ENCODE assay signal across 36 cellular contexts in genomic region chr19:29042450-29042849, GRCh38.
"Had no signal": no experiment of that assay in that cellular context is flagged by ENCODE, and none has a peak within 500 bp of the region (broad histone marks: within the 10 kb centered on the region; RNA-seq: fewer than 3 reads in every experiment).

No MANE protein-coding gene starts in this region.

- H3K4me3 Mint-ChIP-seq: activated CD4-positive, alpha-beta memory T cell treated with anti-CD3 and anti-CD28 coated beads for 36 hours; activated CD4-positive, alpha-beta T cell treated with anti-CD3 and anti-CD28 coated beads for 36 hours; activated CD4-positive, alpha-beta T cell treated with anti-CD3 and anti-CD28 coated beads, Interleukin-2, amount 10 ng/mL, durations not matched to agents 24 days and 14 days; activated CD8-positive, alpha-beta T cell treated with anti-CD3 and anti-CD28 coated beads for 36 hours; activated naive CD4-positive, alpha-beta T cell treated with anti-CD3 and anti-CD28 coated beads, Interleukin-2, amount 10 ng/mL, durations not matched to agents 7 days and 5 days; activated naive CD4-positive, alpha-beta T cell treated with anti-CD3 and anti-CD28 coated beads, Interleukin-2, amount 50 U/mL, for 24 hours; activated naive CD8-positive, alpha-beta T cell; activated naive CD8-positive, alpha-beta T cell treated with anti-CD3 and anti-CD28 coated beads, Interleukin-2, amount 10 ng/mL, durations not matched to agents 7 days and 5 days; activated naive CD8-positive, alpha-beta T cell treated with anti-CD3 and anti-CD28 coated beads, Interleukin-2, amount 50 U/mL, for 24 hours; brain; T-helper 1 cell treated with Interleukin-12 subunit alpha and Interleukin-12 subunit beta and Interleukin-4 antibody, amounts not matched to agents 30 μg/mL and 1 μg/mL, for 36 hours; T-helper 2 cell treated with Interferon-gamma antibody and Interleukin-4, amounts not matched to agents 5 μg/mL and 100 μg/mL, for 36 hours had no signal

- H3K27me3 ChIP-seq: ascending aorta, cardiac muscle cell had no signal

- H3K9me3 ChIP-seq: ascending aorta had no signal

- ATAC-seq: activated CD4-positive, alpha-beta T cell treated with anti-CD3 and anti-CD28 coated beads for 36 hours; activated CD4-positive, CD25-positive, alpha-beta regulatory T cell treated with anti-CD3 and anti-CD28 coated beads, Interleukin-2, amount 50 U/mL, for 24 hours; activated CD8-positive, alpha-beta T cell treated with anti-CD3 and anti-CD28 coated beads for 36 hours; activated naive CD8-positive, alpha-beta T cell treated with anti-CD3 and anti-CD28 coated beads, Interleukin-2, amount 50 U/mL, for 24 hours had no signal

- H3K36me3 ChIP-seq: ascending aorta, cardiac muscle cell had no signal

- H3K36me3 Mint-ChIP-seq: activated CD4-positive, alpha-beta memory T cell treated with anti-CD3 and anti-CD28 coated beads for 36 hours; activated naive CD4-positive, alpha-beta T cell treated with anti-CD3 and anti-CD28 coated beads, Interleukin-2, amount 10 ng/mL, durations not matched to agents 7 days and 5 days; activated naive CD4-positive, alpha-beta T cell treated with anti-CD3 and anti-CD28 coated beads, Interleukin-2, amount 50 U/mL, for 24 hours; activated naive CD8-positive, alpha-beta T cell; activated naive CD8-positive, alpha-beta T cell treated with anti-CD3 and anti-CD28 coated beads, Interleukin-2, amount 10 ng/mL, durations not matched to agents 7 days and 5 days; brain had no signal

- H3K4me3 ChIP-seq: ascending aorta, cardiac muscle cell had no signal

- H3K27ac ChIP-seq: ascending aorta, cardiac muscle cell, VCaP had no signal

- H3K27me3 Mint-ChIP-seq: activated CD8-positive, alpha-beta T cell treated with anti-CD3 and anti-CD28 coated beads for 36 hours; activated naive CD4-positive, alpha-beta T cell treated with anti-CD3 and anti-CD28 coated beads, Interleukin-2, amount 10 ng/mL, durations not matched to agents 7 days and 5 days; activated naive CD8-positive, alpha-beta T cell treated with anti-CD3 and anti-CD28 coated beads, Interleukin-2, amount 10 ng/mL, durations not matched to agents 7 days and 5 days; activated naive CD8-positive, alpha-beta T cell treated with anti-CD3 and anti-CD28 coated beads, Interleukin-2, amount 50 U/mL, for 24 hours had no signal

- H3K4me1 Mint-ChIP-seq: activated CD4-positive, alpha-beta T cell treated with anti-CD3 and anti-CD28 coated beads for 36 hours; activated CD4-positive, alpha-beta T cell treated with anti-CD3 and anti-CD28 coated beads, Interleukin-2, amount 10 ng/mL, durations not matched to agents 24 days and 14 days; activated naive CD4-positive, alpha-beta T cell treated with anti-CD3 and anti-CD28 coated beads, Interleukin-2, amount 10 ng/mL, durations not matched to agents 7 days and 5 days; activated naive CD4-positive, alpha-beta T cell treated with anti-CD3 and anti-CD28 coated beads, Interleukin-2, amount 50 U/mL, for 24 hours; activated naive CD8-positive, alpha-beta T cell treated with anti-CD3 and anti-CD28 coated beads, Interleukin-2, amount 10 ng/mL, durations not matched to agents 7 days and 5 days; activated naive CD8-positive, alpha-beta T cell treated with anti-CD3 and anti-CD28 coated beads, Interleukin-2, amount 50 U/mL, for 24 hours had no signal

- DNase-seq: activated CD4-positive, alpha-beta memory T cell treated with anti-CD3 and anti-CD28 coated beads for 36 hours; activated CD4-positive, alpha-beta T cell treated with anti-CD3 and anti-CD28 coated beads for 1 hour; activated CD4-positive, alpha-beta T cell treated with anti-CD3 and anti-CD28 coated beads for 36 hours; activated CD4-positive, alpha-beta T cell treated with anti-CD3 and anti-CD28 coated beads, Interleukin-2, amount 10 ng/mL, durations not matched to agents 24 days and 14 days; activated CD4-positive, alpha-beta T cell treated with anti-CD3 and anti-CD28 coated beads, Interleukin-2, amount 50 U/mL, for 1 hour; activated CD4-positive, alpha-beta T cell treated with anti-CD3 and anti-CD28 coated beads, Interleukin-2, amount 50 U/mL, for 4 hours; activated CD4-positive, CD25-positive, alpha-beta regulatory T cell; activated CD8-positive, alpha-beta memory T cell treated with anti-CD3 and anti-CD28 coated beads, Interleukin-2, amount 50 U/mL, for 4 hours; activated CD8-positive, alpha-beta T cell treated with anti-CD3 and anti-CD28 coated beads for 36 hours; activated effector memory CD4-positive, alpha-beta T cell treated with Interleukin-2 at 50 U/mL for 16 hours; activated gamma-delta T cell; activated naive CD4-positive, alpha-beta T cell treated with anti-CD3 and anti-CD28 coated beads, Interleukin-2, amount 10 ng/mL, durations not matched to agents 7 days and 5 days; activated naive CD4-positive, alpha-beta T cell treated with Interleukin-2 at 50 U/mL for 16 hours; activated naive CD8-positive, alpha-beta T cell treated with anti-CD3 and anti-CD28 coated beads, Interleukin-2, amount 10 ng/mL, durations not matched to agents 7 days and 5 days; activated naive CD8-positive, alpha-beta T cell treated with anti-CD3 and anti-CD28 coated beads, Interleukin-2, amount 50 U/mL, for 24 hours; activated T-cell treated with anti-CD3 and anti-CD28 coated beads for 4 hours; activated T-cell treated with anti-CD3 and anti-CD28 coated beads, Interleukin-2, amount 50 U/mL, for 1 hour; activated T-cell treated with anti-CD3 and anti-CD28 coated beads, Interleukin-2, amount 50 U/mL, for 48 hours; amygdala; anterior cingulate cortex; central memory CD4-positive, alpha-beta T cell; T-helper 1 cell; T-helper 2 cell; T-helper 9 cell had no signal

- H3K27ac Mint-ChIP-seq: activated CD4-positive, alpha-beta memory T cell treated with anti-CD3 and anti-CD28 coated beads for 36 hours; activated CD4-positive, alpha-beta T cell treated with anti-CD3 and anti-CD28 coated beads for 36 hours; activated CD4-positive, alpha-beta T cell treated with anti-CD3 and anti-CD28 coated beads, Interleukin-2, amount 10 ng/mL, durations not matched to agents 24 days and 14 days; activated CD8-positive, alpha-beta T cell treated with anti-CD3 and anti-CD28 coated beads for 36 hours; activated naive CD4-positive, alpha-beta T cell treated with anti-CD3 and anti-CD28 coated beads, Interleukin-2, amount 10 ng/mL, durations not matched to agents 7 days and 5 days; activated naive CD4-positive, alpha-beta T cell treated with anti-CD3 and anti-CD28 coated beads, Interleukin-2, amount 50 U/mL, for 24 hours; activated naive CD8-positive, alpha-beta T cell; activated naive CD8-positive, alpha-beta T cell treated with anti-CD3 and anti-CD28 coated beads, Interleukin-2, amount 10 ng/mL, durations not matched to agents 7 days and 5 days; activated naive CD8-positive, alpha-beta T cell treated with anti-CD3 and anti-CD28 coated beads, Interleukin-2, amount 50 U/mL, for 24 hours; activated T-helper 2 cell treated with anti-CD3 and anti-CD28 coated beads, Interferon-gamma antibody, Interleukin-2, Interleukin-4, amounts not matched to agents 10 μg/mL and 5 μg/mL and 100 μg/mL, durations not matched to agents 14 hours and 24 hours and 36 hours; T-helper 1 cell treated with Interleukin-12 subunit alpha and Interleukin-12 subunit beta and Interleukin-4 antibody, amounts not matched to agents 30 μg/mL and 1 μg/mL, for 36 hours; T-helper 2 cell treated with Interferon-gamma antibody and Interleukin-4, amounts not matched to agents 5 μg/mL and 100 μg/mL, for 36 hours had no signal

- H3K9me3 Mint-ChIP-seq: activated CD4-positive, alpha-beta memory T cell treated with anti-CD3 and anti-CD28 coated beads for 36 hours; activated CD4-positive, alpha-beta T cell treated with anti-CD3 and anti-CD28 coated beads, Interleukin-2, amount 10 ng/mL, durations not matched to agents 24 days and 14 days; activated CD8-positive, alpha-beta T cell treated with anti-CD3 and anti-CD28 coated beads for 36 hours; activated naive CD4-positive, alpha-beta T cell treated with anti-CD3 and anti-CD28 coated beads, Interleukin-2, amount 50 U/mL, for 24 hours; activated naive CD8-positive, alpha-beta T cell treated with anti-CD3 and anti-CD28 coated beads, Interleukin-2, amount 10 ng/mL, durations not matched to agents 7 days and 5 days; activated naive CD8-positive, alpha-beta T cell treated with anti-CD3 and anti-CD28 coated beads, Interleukin-2, amount 50 U/mL, for 24 hours had no signal

- FAIRE-seq: bronchial epithelial cell, TTC549 had no signal

- H3K4me1 ChIP-seq: ascending aorta had no signal
